ENCODE assay signal across 1 cellular context in the genomic region with DNA sequence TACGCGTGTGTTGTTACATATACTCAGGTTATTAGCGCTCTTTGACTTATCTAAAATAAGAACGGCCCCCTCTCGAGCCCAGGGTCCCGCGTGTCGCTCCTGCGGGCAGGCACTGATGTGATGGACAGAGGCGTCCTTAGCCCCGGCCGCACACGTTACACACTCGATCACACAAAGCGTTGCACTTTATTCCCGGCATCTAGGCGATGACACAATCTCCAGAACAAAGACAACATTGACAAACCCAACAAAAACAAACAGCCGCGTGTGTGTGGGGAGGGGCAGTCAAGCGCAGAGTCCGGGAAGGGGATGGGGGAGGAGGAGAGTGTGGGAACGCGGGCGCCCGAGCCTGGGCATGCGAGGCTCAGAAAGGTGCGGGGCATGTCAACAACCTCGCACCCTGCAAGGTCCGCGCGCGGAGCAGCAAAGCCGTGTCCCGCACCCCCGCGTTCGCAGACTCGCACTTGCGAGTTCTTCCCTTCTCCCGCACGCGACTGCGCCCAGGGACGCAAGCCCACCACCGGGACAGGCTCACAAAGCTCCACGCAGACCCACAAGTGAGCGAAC.
TF ChIP-seq lines count a peak whose summit lies in the region.

No MANE protein-coding gene starts in this region.

TF ChIP-seq in HepG2, 621 proteins besides CTCF, POLR2A, EP300 and RAD21 (continued from another document and continues in another):
- TF ChIP-seq, protein P1, sequence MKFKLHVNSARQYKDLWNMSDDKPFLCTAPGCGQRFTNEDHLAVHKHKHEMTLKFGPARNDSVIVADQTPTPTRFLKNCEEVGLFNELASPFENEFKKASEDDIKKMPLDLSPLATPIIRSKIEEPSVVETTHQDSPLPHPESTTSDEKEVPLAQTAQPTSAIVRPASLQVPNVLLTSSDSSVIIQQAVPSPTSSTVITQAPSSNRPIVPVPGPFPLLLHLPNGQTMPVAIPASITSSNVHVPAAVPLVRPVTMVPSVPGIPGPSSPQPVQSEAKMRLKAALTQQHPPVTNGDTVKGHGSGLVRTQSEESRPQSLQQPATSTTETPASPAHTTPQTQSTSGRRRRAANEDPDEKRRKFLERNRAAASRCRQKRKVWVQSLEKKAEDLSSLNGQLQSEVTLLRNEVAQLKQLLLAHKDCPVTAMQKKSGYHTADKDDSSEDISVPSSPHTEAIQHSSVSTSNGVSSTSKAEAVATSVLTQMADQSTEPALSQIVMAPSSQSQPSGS (CRISPR knock-in tag; IDR thresholded peaks at IDR 0.05) = peak; percentile 95
- TF ChIP-seq BCL3 (CRISPR knock-in tag; IDR thresholded peaks at IDR 0.05) (no peak; the same call in 1 of the 2 replicates), ZNF264 (CRISPR knock-in tag; IDR thresholded peaks at IDR 0.05) (peak; percentile 88), PRDM15 (CRISPR knock-in tag; IDR thresholded peaks at IDR 0.05) (no peak), ELF3 (CRISPR knock-in tag; IDR thresholded peaks at IDR 0.05) (peak; percentile 43; the same call in 1 of the 2 replicates), ZNF557 (CRISPR knock-in tag; IDR thresholded peaks at IDR 0.05) (peak; percentile 31; the same call in 1 of the 2 replicates), MXI1 (IDR thresholded peaks at IDR 0.05; ENCODE audit: borderline replicate concordance, low read depth, low read length) (peak; percentile 76; the same call in 1 of the 3 replicates), ADNP (CRISPR knock-in tag; IDR thresholded peaks at IDR 0.05) (peak; percentile 13; the same call in 1 of the 2 replicates), U2AF1 (optimal IDR thresholded peaks at IDR 0.05; ENCODE audit: low read depth, low read length) (no peak), ZFP36 (IDR thresholded peaks at IDR 0.05; ENCODE audit: borderline replicate concordance, low read depth, low read length, partially characterized antibody) (peak; percentile 30), SP1 (IDR thresholded peaks at IDR 0.05) (no peak), SP1 (CRISPR knock-in tag; IDR thresholded peaks at IDR 0.05) (peak; percentile 51; the same call in 1 of the 2 replicates), ZNF562 (CRISPR knock-in tag; IDR thresholded peaks at IDR 0.05; ENCODE audit: borderline replicate concordance) (no peak), IRF2 (CRISPR knock-in tag; IDR thresholded peaks at IDR 0.05) (peak; percentile 82; the same call in 1 of the 2 replicates), MEF2D (CRISPR knock-in tag; IDR thresholded peaks at IDR 0.05) (peak; percentile 72), ZNF335 (CRISPR knock-in tag; IDR thresholded peaks at IDR 0.05) (peak; percentile 45; the same call in 1 of the 2 replicates), ZKSCAN1 (IDR thresholded peaks at IDR 0.05; ENCODE audit: low read length) (no peak), ZNF296 (CRISPR knock-in tag; conservative IDR thresholded peaks at IDR 0.05) (peak; percentile 48; the same call in 1 of the 2 replicates), ZNF646 (CRISPR knock-in tag; IDR thresholded peaks at IDR 0.05) (peak; percentile 97), SNAI1 (CRISPR knock-in tag; IDR thresholded peaks at IDR 0.05; ENCODE audit: borderline replicate concordance) (no peak; the same call in 1 of the 2 replicates)
- TF ChIP-seq, protein P2, sequence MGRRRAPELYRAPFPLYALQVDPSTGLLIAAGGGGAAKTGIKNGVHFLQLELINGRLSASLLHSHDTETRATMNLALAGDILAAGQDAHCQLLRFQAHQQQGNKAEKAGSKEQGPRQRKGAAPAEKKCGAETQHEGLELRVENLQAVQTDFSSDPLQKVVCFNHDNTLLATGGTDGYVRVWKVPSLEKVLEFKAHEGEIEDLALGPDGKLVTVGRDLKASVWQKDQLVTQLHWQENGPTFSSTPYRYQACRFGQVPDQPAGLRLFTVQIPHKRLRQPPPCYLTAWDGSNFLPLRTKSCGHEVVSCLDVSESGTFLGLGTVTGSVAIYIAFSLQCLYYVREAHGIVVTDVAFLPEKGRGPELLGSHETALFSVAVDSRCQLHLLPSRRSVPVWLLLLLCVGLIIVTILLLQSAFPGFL (CRISPR knock-in tag; IDR thresholded peaks at IDR 0.05) = no peak
- TF ChIP-seq, protein P3, sequence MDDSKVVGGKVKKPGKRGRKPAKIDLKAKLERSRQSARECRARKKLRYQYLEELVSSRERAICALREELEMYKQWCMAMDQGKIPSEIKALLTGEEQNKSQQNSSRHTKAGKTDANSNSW (CRISPR knock-in tag; IDR thresholded peaks at IDR 0.05; ENCODE audit: borderline replicate concordance) = peak; percentile 90; the same call in 1 of the 2 replicates
- TF ChIP-seq, protein P4, sequence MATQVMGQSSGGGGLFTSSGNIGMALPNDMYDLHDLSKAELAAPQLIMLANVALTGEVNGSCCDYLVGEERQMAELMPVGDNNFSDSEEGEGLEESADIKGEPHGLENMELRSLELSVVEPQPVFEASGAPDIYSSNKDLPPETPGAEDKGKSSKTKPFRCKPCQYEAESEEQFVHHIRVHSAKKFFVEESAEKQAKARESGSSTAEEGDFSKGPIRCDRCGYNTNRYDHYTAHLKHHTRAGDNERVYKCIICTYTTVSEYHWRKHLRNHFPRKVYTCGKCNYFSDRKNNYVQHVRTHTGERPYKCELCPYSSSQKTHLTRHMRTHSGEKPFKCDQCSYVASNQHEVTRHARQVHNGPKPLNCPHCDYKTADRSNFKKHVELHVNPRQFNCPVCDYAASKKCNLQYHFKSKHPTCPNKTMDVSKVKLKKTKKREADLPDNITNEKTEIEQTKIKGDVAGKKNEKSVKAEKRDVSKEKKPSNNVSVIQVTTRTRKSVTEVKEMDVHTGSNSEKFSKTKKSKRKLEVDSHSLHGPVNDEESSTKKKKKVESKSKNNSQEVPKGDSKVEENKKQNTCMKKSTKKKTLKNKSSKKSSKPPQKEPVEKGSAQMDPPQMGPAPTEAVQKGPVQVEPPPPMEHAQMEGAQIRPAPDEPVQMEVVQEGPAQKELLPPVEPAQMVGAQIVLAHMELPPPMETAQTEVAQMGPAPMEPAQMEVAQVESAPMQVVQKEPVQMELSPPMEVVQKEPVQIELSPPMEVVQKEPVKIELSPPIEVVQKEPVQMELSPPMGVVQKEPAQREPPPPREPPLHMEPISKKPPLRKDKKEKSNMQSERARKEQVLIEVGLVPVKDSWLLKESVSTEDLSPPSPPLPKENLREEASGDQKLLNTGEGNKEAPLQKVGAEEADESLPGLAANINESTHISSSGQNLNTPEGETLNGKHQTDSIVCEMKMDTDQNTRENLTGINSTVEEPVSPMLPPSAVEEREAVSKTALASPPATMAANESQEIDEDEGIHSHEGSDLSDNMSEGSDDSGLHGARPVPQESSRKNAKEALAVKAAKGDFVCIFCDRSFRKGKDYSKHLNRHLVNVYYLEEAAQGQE (IDR thresholded peaks at IDR 0.05; ENCODE audit: borderline replicate concordance in 1 of 2, low read depth in 1 of 2, low read length in 2 of 2) = peak in 1 of 2 experiments; percentile 80; a peak in 2 of 4 replicates
- TF ChIP-seq, protein P5, sequence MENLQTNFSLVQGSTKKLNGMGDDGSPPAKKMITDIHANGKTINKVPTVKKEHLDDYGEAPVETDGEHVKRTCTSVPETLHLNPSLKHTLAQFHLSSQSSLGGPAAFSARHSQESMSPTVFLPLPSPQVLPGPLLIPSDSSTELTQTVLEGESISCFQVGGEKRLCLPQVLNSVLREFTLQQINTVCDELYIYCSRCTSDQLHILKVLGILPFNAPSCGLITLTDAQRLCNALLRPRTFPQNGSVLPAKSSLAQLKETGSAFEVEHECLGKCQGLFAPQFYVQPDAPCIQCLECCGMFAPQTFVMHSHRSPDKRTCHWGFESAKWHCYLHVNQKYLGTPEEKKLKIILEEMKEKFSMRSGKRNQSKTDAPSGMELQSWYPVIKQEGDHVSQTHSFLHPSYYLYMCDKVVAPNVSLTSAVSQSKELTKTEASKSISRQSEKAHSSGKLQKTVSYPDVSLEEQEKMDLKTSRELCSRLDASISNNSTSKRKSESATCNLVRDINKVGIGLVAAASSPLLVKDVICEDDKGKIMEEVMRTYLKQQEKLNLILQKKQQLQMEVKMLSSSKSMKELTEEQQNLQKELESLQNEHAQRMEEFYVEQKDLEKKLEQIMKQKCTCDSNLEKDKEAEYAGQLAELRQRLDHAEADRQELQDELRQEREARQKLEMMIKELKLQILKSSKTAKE (CRISPR knock-in tag; IDR thresholded peaks at IDR 0.05; ENCODE audit: borderline replicate concordance) = peak; percentile 96
